In genomic region chr18:57586243-57587049, GRCh38 we compare ENCODE assay signal across 8 cellular contexts. TPM values are rescaled to one million over a fixed set of nuclear protein-coding genes. Genes with fewer than 3 reads are reported as not detected.
DNase-seq lines count a peak whose midpoint lies in the region; ATAC-seq and TF ChIP-seq lines count a peak whose summit lies in the region.

FECH (minus strand) TSS chr18:57586702; CDS start chr18:57586620, 82 bp downstream.

- DNase-seq in Daoy (ENCODE audit: low read depth) (peak; percentile 54), IMR-90 (peak; percentile 71), SK-N-SH (peak; percentile 94), globus pallidus (ENCODE audit: low spot score) (peak; percentile 87), omental fat pad (ENCODE audit: low spot score) (peak; percentile 39)
- peak; percentile 78 for DNase-seq in activated naive CD4-positive, alpha-beta T cell treated with anti-CD3 and anti-CD28 coated beads, Interleukin-2, amount 10 ng/mL, durations not matched to agents 7 days and 5 days

- H3K4me1 ChIP-seq in IMR-90 (ENCODE audit: control insufficient read depth, insufficient read depth, low read length), result peaks cover 3% of the 10 kb centered on the region; the same call in 1 of the 2 replicates
- peaks cover 4 to 12% of the 10 kb centered on the region in 2 experiments; a peak in 2 of 4 replicates for H3K4me1 ChIP-seq in SK-N-SH (ENCODE audit: control insufficient read depth in 1 of 2, insufficient read depth in 2 of 2, low read depth in 1 of 2, low read length in 1 of 2)

- H3K56ac ChIP-seq in IMR-90 (ENCODE audit: extremely low read depth, insufficient read depth, low read length), result peak within 1 kb of the TSS; percentile 16; the same call in 1 of the 2 replicates

- peak within 1 kb of the TSS; percentile 58; the same call in 1 of the 2 replicates for H4K91ac ChIP-seq in IMR-90 (ENCODE audit: insufficient read depth, low read depth, low read length)

- peak within 1 kb of the TSS; percentile 58; the same call in 1 of the 2 replicates for H2BK20ac ChIP-seq in IMR-90 (ENCODE audit: low read depth, low read length)

- peak within 1 kb of the TSS; percentile 55 for H3K4me3 ChIP-seq in IMR-90 (ENCODE audit: insufficient read depth, low read depth, low read length)
- H3K4me3 ChIP-seq in SK-N-SH (ENCODE audit: low read depth in 2 of 2, low read length in 1 of 2), result peak within 1 kb of the TSS; percentile 64 to 85

- TF ChIP-seq POLR2A in IMR-90 (IDR thresholded peaks at IDR 0.05; ENCODE audit: low read depth, low read length), result peak; percentile 57; the same call in 1 of the 2 replicates

- no peaks in the 10 kb centered on the region for H3K27me3 ChIP-seq in IMR-90 (ENCODE audit: control insufficient read depth, insufficient read depth, low read length)
- no peaks in the 10 kb centered on the region for H3K27me3 ChIP-seq in SK-N-SH (ENCODE audit: insufficient read depth)

- dilution Hi-C loops in IMR-90 (cut with HindIII; ENCODE audit: low sequenced_read_pairs, unreplicated experiment), result no loop called here

- H3K4me1 Mint-ChIP-seq in activated naive CD4-positive, alpha-beta T cell treated with anti-CD3 and anti-CD28 coated beads, Interleukin-2, amount 10 ng/mL, durations not matched to agents 7 days and 5 days, result peaks cover 27% of the 10 kb centered on the region

- 0 out of 4 replicates have a peak, but pooled peaks of 1 of the 2 experiments have one; percentile 12 for TF ChIP-seq EP300 in SK-N-SH (IDR thresholded peaks at IDR 0.05; ENCODE audit: borderline replicate concordance in 1 of 2, low read depth in 1 of 2, low read length in 1 of 2)

- peaks cover 9% of the 10 kb centered on the region for H3K9me1 ChIP-seq in IMR-90 (ENCODE audit: insufficient read depth, low read length)

- peak within 1 kb of the TSS; percentile 47; the same call in 1 of the 2 replicates for H2AK5ac ChIP-seq in IMR-90 (ENCODE audit: low read depth, low read length)

- peak within 1 kb of the TSS; percentile 86 for H2AFZ ChIP-seq in IMR-90 (replicated peaks; ENCODE audit: low read length, poor library complexity)
- H2AFZ ChIP-seq in SK-N-SH (ENCODE audit: low read depth), result peak within 1 kb of the TSS; percentile 88

- TF ChIP-seq RAD21 in IMR-90 (IDR thresholded peaks at IDR 0.05; ENCODE audit: low read length), result no peak
- TF ChIP-seq RAD21 in SK-N-SH (IDR thresholded peaks at IDR 0.05; ENCODE audit: low read length), result no peak

- no peak within 1 kb of the TSS for H2BK15ac ChIP-seq in IMR-90 (ENCODE audit: low read depth, low read length)

- H3K36me3 ChIP-seq in IMR-90 (ENCODE audit: control insufficient read depth, insufficient read depth, low read length), result peaks cover 4% of the 10 kb centered on the region; the same call in 1 of the 2 replicates
- peaks cover 5 to 10% of the 10 kb centered on the region in 2 experiments for H3K36me3 ChIP-seq in SK-N-SH (replicated peaks in 1 of 2; ENCODE audit: control insufficient read depth in 1 of 2, insufficient read depth in 2 of 2, low read length in 1 of 2)

- peak within 1 kb of the TSS; percentile 91 for H3K4me2 ChIP-seq in IMR-90 (ENCODE audit: low read depth, low read length)
- peak within 1 kb of the TSS; percentile 91 for H3K4me2 ChIP-seq in SK-N-SH

- H3K27me3 Mint-ChIP-seq in activated naive CD4-positive, alpha-beta T cell treated with anti-CD3 and anti-CD28 coated beads, Interleukin-2, amount 10 ng/mL, durations not matched to agents 7 days and 5 days, result no peaks in the 10 kb centered on the region

- H3K27ac ChIP-seq in IMR-90 (ENCODE audit: insufficient read depth, low read length) (peak within 1 kb of the TSS; percentile 76), SK-N-SH (ENCODE audit: low read depth in 2 of 2, low read length in 1 of 2) (peak within 1 kb of the TSS; percentile 51 to 79), temporal lobe (ENCODE audit: low read depth, low read length) (peak within 1 kb of the TSS; percentile 92)

- in situ Hi-C loops in IMR-90 (cut with MboI; ENCODE audit: low sequenced_read_pairs), result no loop called here

- CTCF ChIA-PET in IMR-90 (lab: Yijun Ruan, JAX), result no interaction called here
- CTCF ChIA-PET in SK-N-SH (lab: Yijun Ruan, JAX), result interaction anchor here (0.7 to 1.0 kb wide), 2 partner anchors 25 to 717 kb away, joined by 3 to 4 read pairs; no protein-coding TSS in a partner anchor
- CTCF ChIA-PET in activated naive CD4-positive, alpha-beta T cell treated with anti-CD3 and anti-CD28 coated beads, Interleukin-2, amount 10 ng/mL, durations not matched to agents 7 days and 5 days (lab: Charles Lee), result no interaction called here

- H3K9ac ChIP-seq in IMR-90 (ENCODE audit: low read depth, low read length), result peak within 1 kb of the TSS; percentile 72
- H3K9ac ChIP-seq in SK-N-SH, result peak within 1 kb of the TSS; percentile 83

- WGBS in IMR-90 (ENCODE audit: extremely low coverage in 2 of 2, insufficient read length in 1 of 2), 2 experiments, result 1% methylated on average over 46 of the region's 80 CpGs; no CpG with 5 or more reads in 1 of the 2 experiments
- 4% methylated on average over 15 of the region's 80 CpGs for WGBS in SK-N-SH (ENCODE audit: low lambda C conversion rate)

- H3K14ac ChIP-seq in IMR-90 (replicated peaks; ENCODE audit: low read depth, low read length), result peak within 1 kb of the TSS; percentile 68

- peak within 1 kb of the TSS; percentile 66 for H3K27ac Mint-ChIP-seq in activated naive CD4-positive, alpha-beta T cell treated with anti-CD3 and anti-CD28 coated beads, Interleukin-2, amount 10 ng/mL, durations not matched to agents 7 days and 5 days

- no TSS peak for BruUV-seq in IMR-90 (replicated peaks; lab: Mats Ljungman, UMichigan)

- POLR2A ChIA-PET in IMR-90 (lab: Charles Lee; ENCODE audit: unreplicated experiment) (no interaction called here), SK-N-SH (lab: Yijun Ruan, JAX) (interaction anchor here (1.3 kb wide), 1 partner anchor 35 kb away, joined by 3 read pairs; the partner anchor contains the start of gene NARS1)

- H3K36me3 Mint-ChIP-seq in activated naive CD4-positive, alpha-beta T cell treated with anti-CD3 and anti-CD28 coated beads, Interleukin-2, amount 10 ng/mL, durations not matched to agents 7 days and 5 days, result peaks cover 8% of the 10 kb centered on the region

- H3K9me3 ChIP-seq in IMR-90 (ENCODE audit: control insufficient read depth, insufficient read depth, low read length) (no peaks in the 10 kb centered on the region), SK-N-SH (no peaks in the 10 kb centered on the region)

- TF ChIP-seq CTCF in IMR-90 (conservative IDR thresholded peaks at IDR 0.05; ENCODE audit: low read depth, low read length) (0 out of 2 replicates have a peak, but pooled peaks have one; percentile 4), SK-N-SH (IDR thresholded peaks at IDR 0.05) (no peak), omental fat pad (IDR thresholded peaks at IDR 0.05) (no peak)

- H4K5ac ChIP-seq in IMR-90 (ENCODE audit: low read depth, low read length), result peak within 1 kb of the TSS; percentile 89

- H2BK5ac ChIP-seq in IMR-90 (ENCODE audit: low read depth, low read length, poor library complexity, severe bottlenecking), result peak within 1 kb of the TSS; percentile 53

- peak within 1 kb of the TSS; percentile 85 for H3K4me3 Mint-ChIP-seq in activated naive CD4-positive, alpha-beta T cell treated with anti-CD3 and anti-CD28 coated beads, Interleukin-2, amount 10 ng/mL, durations not matched to agents 7 days and 5 days

- H3K79me2 ChIP-seq in SK-N-SH (ENCODE audit: insufficient read depth), result peaks cover 13% of the 10 kb centered on the region; the same call in 1 of the 2 replicates

- intact Hi-C loops in IMR-90 (cut with micrococcal nuclease), result no loop called here

- peak within 1 kb of the TSS; percentile 35; the same call in 1 of the 2 replicates for H2BK120ac ChIP-seq in IMR-90 (ENCODE audit: low read depth, low read length)

- H3K18ac ChIP-seq in IMR-90 (ENCODE audit: low read depth, low read length), result peak within 1 kb of the TSS; percentile 70

- peak within 1 kb of the TSS; percentile 83 to 96 for H4K8ac ChIP-seq in IMR-90 (ENCODE audit: low read depth in 2 of 2, low read length in 2 of 2)

- H3K9me3 Mint-ChIP-seq in activated naive CD4-positive, alpha-beta T cell treated with anti-CD3 and anti-CD28 coated beads, Interleukin-2, amount 10 ng/mL, durations not matched to agents 7 days and 5 days, result no peaks in the 10 kb centered on the region

- no peaks in the 10 kb centered on the region for H3K9me2 ChIP-seq in SK-N-SH

- ATAC-seq in GM21526 (IDR thresholded peaks at IDR 0.05; ENCODE audit: low FRiP score, unreplicated experiment), result peak; percentile 91
- peak; percentile 95 for ATAC-seq in IMR-90 (ENCODE audit: low read depth)
- ATAC-seq in omental fat pad (ENCODE audit: low FRiP score), result peak; percentile 90

- peak within 1 kb of the TSS; percentile 57 for H3K4ac ChIP-seq in IMR-90 (ENCODE audit: low read depth, low read length)

- no peaks in the 10 kb centered on the region for H4K20me1 ChIP-seq in IMR-90 (ENCODE audit: insufficient read depth, low read length)
- H4K20me1 ChIP-seq in SK-N-SH (ENCODE audit: insufficient read depth), result no peaks in the 10 kb centered on the region

- peak within 1 kb of the TSS; percentile 87 for H2AK9ac ChIP-seq in IMR-90 (replicated peaks; ENCODE audit: low read depth, low read length, poor library complexity)

- peaks cover 12% of the 10 kb centered on the region for H3F3A ChIP-seq in SK-N-SH (replicated peaks; ENCODE audit: insufficient read depth)

- H3K23ac ChIP-seq in IMR-90 (ENCODE audit: low read depth, low read length), result peak within 1 kb of the TSS; percentile 61

- peaks cover 7 to 12% of the 10 kb centered on the region in 2 experiments for H3K79me1 ChIP-seq in IMR-90 (ENCODE audit: low read depth in 1 of 2, low read length in 2 of 2)

TF ChIP-seq in SK-N-SH, 30 proteins besides CTCF, POLR2A, EP300 and RAD21 (continues in another document):
- TF ChIP-seq RFX5 (IDR thresholded peaks at IDR 0.05; ENCODE audit: low read length), result no peak
- no peak for TF ChIP-seq JUND (IDR thresholded peaks at IDR 0.05)
- TF ChIP-seq, protein P1, sequence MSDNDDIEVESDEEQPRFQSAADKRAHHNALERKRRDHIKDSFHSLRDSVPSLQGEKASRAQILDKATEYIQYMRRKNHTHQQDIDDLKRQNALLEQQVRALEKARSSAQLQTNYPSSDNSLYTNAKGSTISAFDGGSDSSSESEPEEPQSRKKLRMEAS (IDR thresholded peaks at IDR 0.05; ENCODE audit: low read depth), result peak; percentile 64
- peak; percentile 77 for TF ChIP-seq TAF1 (IDR thresholded peaks at IDR 0.05; ENCODE audit: borderline replicate concordance, low read depth, low read length)
- TF ChIP-seq TEAD4 (IDR thresholded peaks at IDR 0.05; ENCODE audit: borderline replicate concordance, insufficient read depth), result peak; percentile 52; the same call in 1 of the 2 replicates
- TF ChIP-seq YY1 (IDR thresholded peaks at IDR 0.05; ENCODE audit: low read depth), result peak; percentile 84

RNA-seq across cellular contexts. Expression of gene FECH, which starts in this region (rescaled TPM):
- total RNA-seq in Daoy (2014; rRNA removed; shearing (Covaris generic)), result 18.4 and 30.3 TPM in 2 replicates
- total RNA-seq in IMR-90 (2012; rRNA removed), result 29.2 and 52.2 TPM in 2 replicates
- polyA plus RNA-seq in IMR-90 (2012; rRNA removed), result 32.3 and 35.3 TPM in 2 replicates
- polyA plus RNA-seq in IMR-90 (2012; cell fraction: cytosol; rRNA removed), result 28.3 and 34.8 TPM in 2 replicates
- 13.9 and 29.9 TPM in 2 replicates for polyA plus RNA-seq in IMR-90 (2012; cell fraction: nucleus; rRNA removed; ENCODE audit: low replicate concordance)
- polyA plus RNA-seq in SK-N-SH (2012; rRNA removed), result 44.4 and 45.3 TPM in 2 replicates
- polyA plus RNA-seq in SK-N-SH (2012; cell fraction: cytosol; rRNA removed), result 36.9 and 38.7 TPM in 2 replicates
- polyA plus RNA-seq in SK-N-SH (2012; cell fraction: nucleus; rRNA removed), result 21.8 and 27.8 TPM in 2 replicates
- 10 to 100 TPM; 22.3 to 53.0 (median 31.7) TPM for total RNA-seq in omental fat pad
- total RNA-seq in temporal lobe, result 19.7 TPM

Comparison
In these comparisons a context has a peak if more than half of its experiments do, and no peak if none do; other contexts are left out.
1. Peak in every context shown above with its lines: DNase-seq, ATAC-seq, H3K4me3 ChIP-seq and H3K27ac ChIP-seq.
2. DNase-seq: peak in every context shown above with its lines; median percentile 94 in SK-N-SH; 87 in globus pallidus; 78 in activated naive CD4-positive, alpha-beta T cell treated with anti-CD3 and anti-CD28 coated beads, Interleukin-2, amount 10 ng/mL, durations not matched to agents 7 days and 5 days; 71 in IMR-90; 54 in Daoy; 39 in omental fat pad.